In genomic region chr7:15462721-15463389, GRCh38 we compare ENCODE assay signal across 15 cellular contexts.
"Had no signal": no experiment of that assay in that cellular context is flagged by ENCODE, and none has a peak within 500 bp of the region (broad histone marks: within the 10 kb centered on the region; RNA-seq: fewer than 3 reads in every experiment).

No MANE protein-coding gene starts in this region.

- H3K4me3 ChIP-seq: thoracic aorta had no signal

- H3K36me3 ChIP-seq: heart left ventricle, thoracic aorta had no signal

- H3K27ac Mint-ChIP-seq: activated naive CD8-positive, alpha-beta T cell treated with anti-CD3 and anti-CD28 coated beads, Interleukin-2, amount 50 U/mL, for 24 hours; activated T-helper 1 cell treated with anti-CD3 and anti-CD28 coated beads, Interleukin-12 subunit alpha, Interleukin-12 subunit beta, Interleukin-2, Interleukin-4 antibody, amounts not matched to agents 30 ng/mL and 10 ng/mL and 1 ng/mL, durations not matched to agents 14 hours and 24 hours and 36 hours; effector memory CD8-positive, alpha-beta T cell; T-helper 1 cell treated with Interleukin-12 subunit alpha and Interleukin-12 subunit beta and Interleukin-4 antibody, amounts not matched to agents 30 μg/mL and 1 μg/mL, for 36 hours had no signal

- ATAC-seq: activated naive CD8-positive, alpha-beta T cell treated with anti-CD3 and anti-CD28 coated beads, Interleukin-2, amount 50 U/mL, for 24 hours; effector memory CD8-positive, alpha-beta T cell; esophagus mucosa; stimulated activated naive CD8-positive, alpha-beta T cell treated with anti-CD3 and anti-CD28 coated beads, Interleukin-15, Interleukin-2, amounts not matched to agents 100 U/mL and 50 U/mL, for 24 hours had no signal

- H3K9me3 Mint-ChIP-seq: activated naive CD8-positive, alpha-beta T cell treated with anti-CD3 and anti-CD28 coated beads, Interleukin-2, amount 50 U/mL, for 24 hours; T-helper 1 cell treated with Interleukin-12 subunit alpha and Interleukin-12 subunit beta and Interleukin-4 antibody, amounts not matched to agents 30 μg/mL and 1 μg/mL, for 36 hours had no signal

- DNase-seq: activated CD4-positive, alpha-beta T cell treated with anti-CD3 and anti-CD28 coated beads for 4 hours; activated naive CD4-positive, alpha-beta T cell treated with Interleukin-2 at 50 U/mL for 16 hours; activated naive CD8-positive, alpha-beta T cell treated with anti-CD3 and anti-CD28 coated beads, Interleukin-2, amount 50 U/mL, for 24 hours; caudate nucleus; cortex of kidney; effector memory CD8-positive, alpha-beta T cell; heart left ventricle; stimulated activated CD4-positive, alpha-beta T cell treated with anti-CD3 and anti-CD28 coated beads, Interleukin-12 subunit alpha, Interleukin-12 subunit beta, amount 100 ng/mL, for 4 hours; stimulated activated CD8-positive, alpha-beta memory T cell treated with anti-CD3 and anti-CD28 coated beads, Interleukin-4, amount 100 ng/mL, for 48 hours; stimulated activated naive CD8-positive, alpha-beta T cell treated with anti-CD3 and anti-CD28 coated beads, Interleukin-15, Interleukin-2, amounts not matched to agents 100 U/mL and 50 U/mL, for 24 hours had no signal

- FAIRE-seq: keratinocyte had no signal

- H3K4me3 Mint-ChIP-seq: activated naive CD8-positive, alpha-beta T cell treated with anti-CD3 and anti-CD28 coated beads, Interleukin-2, amount 50 U/mL, for 24 hours; activated T-helper 1 cell treated with anti-CD3 and anti-CD28 coated beads, Interleukin-12 subunit alpha, Interleukin-12 subunit beta, Interleukin-2, Interleukin-4 antibody, amounts not matched to agents 30 ng/mL and 10 ng/mL and 1 ng/mL, durations not matched to agents 14 hours and 24 hours and 36 hours; effector memory CD8-positive, alpha-beta T cell; T-helper 1 cell treated with Interleukin-12 subunit alpha and Interleukin-12 subunit beta and Interleukin-4 antibody, amounts not matched to agents 30 μg/mL and 1 μg/mL, for 36 hours had no signal

- H3K4me1 Mint-ChIP-seq: activated naive CD8-positive, alpha-beta T cell treated with anti-CD3 and anti-CD28 coated beads, Interleukin-2, amount 50 U/mL, for 24 hours had no signal

- H3K9me3 ChIP-seq: heart left ventricle, thoracic aorta had no signal

- H3K27me3 ChIP-seq: heart left ventricle had no signal

- H3K27me3 Mint-ChIP-seq: activated naive CD8-positive, alpha-beta T cell treated with anti-CD3 and anti-CD28 coated beads, Interleukin-2, amount 50 U/mL, for 24 hours; effector memory CD8-positive, alpha-beta T cell had no signal
